20 cellular contexts compared by ENCODE assay signal in genomic region chr19:42494321-42494720, GRCh38. TPM values are rescaled to one million over a fixed set of nuclear protein-coding genes. Genes with fewer than 3 reads are reported as not detected.
A peak's percentile ranks its signal among the peaks of the same experiment; 100 is the strongest.
DNase-seq lines count a peak whose midpoint lies in the region; ATAC-seq, FAIRE-seq and TF ChIP-seq lines count a peak whose summit lies in the region.
"Had no signal": no experiment of that assay in that cellular context is flagged by ENCODE, and none has a peak within 500 bp of the region (broad histone marks: within the 10 kb centered on the region; RNA-seq: fewer than 3 reads in every experiment).

No MANE protein-coding gene starts in this region.

- WGBS in hepatocyte (ENCODE audit: low lambda C conversion rate, missing lambda C conversion rate), result 50% methylated on average over 3 of the region's 3 CpGs
- whole genome bisulfite sequencing in small intestine, 3 donors, result 16 to 56% (median 48%) methylated on average over 3 of the region's 3 CpGs

- DNase-seq in GM12865 (ENCODE audit: low read depth), result peak; percentile 35
- DNase-seq in amniotic stem cell (lab: John Stamatoyannopoulos, UW), result peak; percentile 22
- no peak for DNase-seq in hepatocyte (ENCODE audit: low spot score)
- DNase-seq in small intestine, result peak; percentile 56
- no peak for DNase-seq in GM19238 (ENCODE audit: insufficient read length, low spot score)
- DNase-seq: COR-L47, DMS153, NCI-H1048, NCI-H1436 treated with DMSO at 0.1 percent for 48 hours, NCI-H2029 treated with DMSO at 0.1 percent for 48 hours, NCI-H2171 treated with DMSO at 0.1 percent for 48 hours, NCI-H446 treated with DMSO at 0.1 percent for 48 hours, OCI-M1, SHP77 treated with DMSO at 0.1 percent for 48 hours had no signal

- FAIRE-seq in small intestine (lab: Jason Lieb, UNC), result no peak

- H2AFZ ChIP-seq in hepatocyte, result no peak overlapping the region

- H3K36me3 ChIP-seq in hepatocyte (replicated peaks; ENCODE audit: insufficient read depth, low read depth) (no peaks in the 10 kb centered on the region), small intestine (ENCODE audit: control insufficient read depth in 2 of 2, insufficient read depth in 2 of 2, low read length in 2 of 2) (no peaks in the 10 kb centered on the region)

- H3K79me2 ChIP-seq in hepatocyte, result no peaks in the 10 kb centered on the region

- H3K9me3 ChIP-seq in hepatocyte (ENCODE audit: low read depth), result no peaks in the 10 kb centered on the region
- no peaks in the 10 kb centered on the region for H3K9me3 ChIP-seq in small intestine (ENCODE audit: control insufficient read depth, low read depth)

- H3K27ac ChIP-seq in hepatocyte (peak overlapping the region; percentile 64), small intestine (ENCODE audit: low read depth in 1 of 2, low read length in 1 of 2) (no peak overlapping the region)

- H3K4me1 ChIP-seq in hepatocyte (ENCODE audit: insufficient read depth) (peaks cover 39% of the 10 kb centered on the region), small intestine (ENCODE audit: control insufficient read depth in 2 of 2, insufficient read depth in 1 of 2, low read depth in 1 of 2, low read length in 1 of 2) (peaks cover 0 to 9% of the 10 kb centered on the region in 2 donors)

- H3K4me3 ChIP-seq in GM12865 (ENCODE audit: low read depth, low read length) (no peak overlapping the region), hepatocyte (no peak overlapping the region), small intestine (ENCODE audit: low read depth in 1 of 2, low read length in 2 of 2) (no peak overlapping the region)

- TF ChIP-seq CTCF in GM12865 (IDR thresholded peaks at IDR 0.05; ENCODE audit: insufficient read depth, low read depth, low read length, missing control alignments), result no peak
- TF ChIP-seq CTCF in hepatocyte (IDR thresholded peaks at IDR 0.05; ENCODE audit: poor library complexity), result no peak

- no peaks in the 10 kb centered on the region for H3K9me2 ChIP-seq in hepatocyte (replicated peaks; ENCODE audit: insufficient read depth)

- ATAC-seq in HG03432 (IDR thresholded peaks at IDR 0.05; ENCODE audit: unreplicated experiment), result no peak
- no peak for ATAC-seq in HG02885 (IDR thresholded peaks at IDR 0.05; ENCODE audit: poor library complexity, unreplicated experiment)
- ATAC-seq: HCT116 had no signal

- H4K20me1 ChIP-seq in hepatocyte (ENCODE audit: insufficient read depth, poor library complexity, severe bottlenecking), result no peaks in the 10 kb centered on the region

- H3K27me3 ChIP-seq in hepatocyte, result no peaks in the 10 kb centered on the region
- H3K27me3 ChIP-seq in small intestine (ENCODE audit: control insufficient read depth in 2 of 2, insufficient read depth in 2 of 2, low read length in 2 of 2), result no peaks in the 10 kb centered on the region

- no peak overlapping the region for H3K4me2 ChIP-seq in hepatocyte

RNA-seq across cellular contexts. Expression of gene CEACAM1, which starts 34.0 kb away (rescaled TPM):
- 7.1 and 10.0 TPM in 2 replicates for total RNA-seq in hepatocyte
- polyA plus RNA-seq in hepatocyte, result 20.8 and 21.1 TPM in 2 replicates
- 10 to 100 TPM; 16.3 to 35.8 (median 30.0) TPM for polyA plus RNA-seq in small intestine

RNA-seq across cellular contexts. Expression of gene CXCL17, which starts 51.6 kb away (rescaled TPM):
- 4.4 and 6.7 TPM in 2 replicates for total RNA-seq in hepatocyte
- polyA plus RNA-seq in hepatocyte (15.3 and 16.7 TPM in 2 replicates), small intestine (1 to 10 TPM in 2 of 3 donors, under 1 TPM in 1; 0.70 to 1.6 (median 1.1) TPM)
- total RNA-seq: MCF 10A, RPMI7951 had no signal
- polyA plus RNA-seq: CD14-positive monocyte had no signal

Comparison
In these comparisons a context has a peak if more than half of its experiments do, and no peak if none do; other contexts are left out.
1. DNase-seq: peak in GM12865 (single experiment), amniotic stem cell (single experiment) and small intestine (single experiment); none in hepatocyte (single experiment) and GM19238 (single experiment).